In genomic region chr20:35166242-35166830, GRCh38 we compare ENCODE assay signal across 9 cellular contexts. TPM values are rescaled to one million over a fixed set of nuclear protein-coding genes. Genes with fewer than 3 reads are reported as not detected.
A peak's percentile ranks its signal among the peaks of the same experiment; 100 is the strongest.
DNase-seq lines count a peak whose midpoint lies in the region; TF ChIP-seq lines count a peak whose summit lies in the region.
"Had no signal": no experiment of that assay in that cellular context is flagged by ENCODE, and none has a peak within 500 bp of the region (broad histone marks: within the 10 kb centered on the region; RNA-seq: fewer than 3 reads in every experiment).

No MANE protein-coding gene starts in this region.

- no peaks in the 10 kb centered on the region for H3K36me3 ChIP-seq in HUES48 (ENCODE audit: control insufficient read depth, insufficient read depth, low read length)
- no peaks in the 10 kb centered on the region for H3K36me3 ChIP-seq in adrenal gland (replicated peaks in 1 of 2)
- no peaks in the 10 kb centered on the region for H3K36me3 ChIP-seq in iPS-20b (ENCODE audit: insufficient read depth, low read depth, low read length)
- H3K36me3 ChIP-seq: transverse colon had no signal

- H3K27me3 ChIP-seq in HUES48 (ENCODE audit: control insufficient read depth, insufficient read depth, low read length): no peaks in the 10 kb centered on the region
- H3K27me3 ChIP-seq in adrenal gland: no peaks in the 10 kb centered on the region
- no peaks in the 10 kb centered on the region for H3K27me3 ChIP-seq in iPS-20b (ENCODE audit: insufficient read depth, low read length)
- H3K27me3 ChIP-seq: transverse colon had no signal

- intact Hi-C loops in adrenal gland (cut with DNase I) (no loop called here), CD14-positive monocyte (cut with micrococcal nuclease) (no loop called here)

- no peak overlapping the region for H3K4me3 ChIP-seq in HUES48 (ENCODE audit: low read depth, low read length)
- H3K4me3 ChIP-seq in adrenal gland: no peak overlapping the region
- H3K4me3 ChIP-seq in iPS-20b (ENCODE audit: low read length): 0 out of 2 replicates have a peak overlapping the region, but pooled peaks have one; percentile 35
- H3K4me3 ChIP-seq: transverse colon had no signal

- H3K27ac Mint-ChIP-seq in CD14-positive monocyte: peak overlapping the region in 1 of 7 donors; percentile 26

- H3K36me3 Mint-ChIP-seq in CD14-positive monocyte: no peaks in the 10 kb centered on the region

- peaks cover 0 to 7% (median 2%) of the 10 kb centered on the region in 7 donors for H3K9me3 Mint-ChIP-seq in CD14-positive monocyte

- TF ChIP-seq POLR2A in adrenal gland (IDR thresholded peaks at IDR 0.05): no peak

- no peak overlapping the region for H3K4me3 Mint-ChIP-seq in CD14-positive monocyte

- 34 to 50% (median 37%) methylated on average over 5 of the region's 5 CpGs for WGBS in adrenal gland, 4 donors

- H3K27ac ChIP-seq in HUES48 (ENCODE audit: low read depth, low read length): peak overlapping the region; percentile 76
- peak overlapping the region in 2 of 5 donors; percentile 2 to 33 for H3K27ac ChIP-seq in adrenal gland
- H3K27ac ChIP-seq in iPS-20b (ENCODE audit: low read length): no peak overlapping the region
- H3K27ac ChIP-seq: transverse colon had no signal

- peaks cover 0 to 5% (median 0%) of the 10 kb centered on the region in 3 donors for H3K27me3 Mint-ChIP-seq in CD14-positive monocyte (ENCODE audit: low read depth in 3 of 3)

- H3K9ac ChIP-seq in HUES48 (ENCODE audit: low read depth, low read length): no peak overlapping the region
- H3K9ac ChIP-seq in iPS-20b (ENCODE audit: low read depth, low read length): peak overlapping the region; percentile 2; the same call in 1 of the 2 replicates

- H3K4me1 ChIP-seq in HUES48 (ENCODE audit: control insufficient read depth, insufficient read depth, low read length) (peaks cover 11% of the 10 kb centered on the region), adrenal gland (replicated peaks in 1 of 2) (peaks cover 5 to 13% of the 10 kb centered on the region in 2 donors), iPS-20b (ENCODE audit: insufficient read depth, low read length) (peaks cover 12% of the 10 kb centered on the region; the same call in 1 of the 2 replicates)

- H3K4me1 Mint-ChIP-seq in CD14-positive monocyte: peaks cover 12% of the 10 kb centered on the region

- DNase-seq in adrenal gland (peak; percentile 38 to 80 (median 66)), putamen (ENCODE audit: low spot score) (peak; percentile 11), activated T-cell treated with anti-CD3 and anti-CD28 coated beads for 4 hours (no peak), CD14-positive monocyte (ENCODE audit: low spot score) (no peak), GM20000 (ENCODE audit: low spot score) (no peak)
- DNase-seq in stimulated activated CD4-positive, alpha-beta T cell treated with anti-CD3 and anti-CD28 coated beads, Interleukin-15, amount 100 ng/mL, for 24 hours: no peak
- DNase-seq: transverse colon had no signal

- TF ChIP-seq CTCF in adrenal gland (IDR thresholded peaks at IDR 0.05): no peak
- TF ChIP-seq CTCF in CD14-positive monocyte (IDR thresholded peaks at IDR 0.05): no peak
- TF ChIP-seq CTCF in GM20000 (IDR thresholded peaks at IDR 0.05; ENCODE audit: extremely low read depth, missing control alignments): no peak

- H3K9me3 ChIP-seq in HUES48 (ENCODE audit: control insufficient read depth, insufficient read depth, low read length): no peaks in the 10 kb centered on the region
- H3K9me3 ChIP-seq in adrenal gland (replicated peaks in 1 of 3): no peaks in the 10 kb centered on the region
- no peaks in the 10 kb centered on the region for H3K9me3 ChIP-seq in iPS-20b (ENCODE audit: insufficient read depth, low read depth, low read length)
- H3K9me3 ChIP-seq: transverse colon had no signal

RNA-seq across cellular contexts. Expression of gene PROCR, which starts 5.5 kb away (rescaled TPM):
- 10 to 100 TPM; 15.8 to 87.0 (median 29.2) TPM for total RNA-seq in adrenal gland
- polyA plus RNA-seq in adrenal gland (10 to 100 TPM; 21.4 to 51.7 (median 29.8) TPM), CD14-positive monocyte (under 1 TPM; 0.43 to 0.90 TPM)

RNA-seq across cellular contexts. Expression of gene EDEM2, which starts 19.2 kb away (rescaled TPM):
- 10 to 100 TPM; 29.3 to 62.5 (median 42.3) TPM for total RNA-seq in adrenal gland
- polyA plus RNA-seq in adrenal gland (10 to 100 TPM; 16.2 to 39.4 (median 25.0) TPM), CD14-positive monocyte (10 to 100 TPM; 75.6 to 86.1 TPM)

Comparison
In these comparisons a context has a peak if more than half of its experiments do, and no peak if none do; other contexts are left out.
1. DNase-seq: peak in adrenal gland (7 of 7) and putamen (single experiment); none in stimulated activated CD4-positive, alpha-beta T cell treated with anti-CD3 and anti-CD28 coated beads, Interleukin-15, amount 100 ng/mL, for 24 hours (single experiment), activated T-cell treated with anti-CD3 and anti-CD28 coated beads for 4 hours (single experiment), CD14-positive monocyte (single experiment) and GM20000 (single experiment).
2. RNA of gene PROCR, which starts 5.5 kb away (polyA plus RNA-seq): 21.4 to 51.7 TPM in adrenal gland; 0.43 to 0.90 TPM in CD14-positive monocyte; every median in the first group is over 10 times any median in the second.